ENCODE assay signal across 15 cellular contexts in the genomic region with DNA sequence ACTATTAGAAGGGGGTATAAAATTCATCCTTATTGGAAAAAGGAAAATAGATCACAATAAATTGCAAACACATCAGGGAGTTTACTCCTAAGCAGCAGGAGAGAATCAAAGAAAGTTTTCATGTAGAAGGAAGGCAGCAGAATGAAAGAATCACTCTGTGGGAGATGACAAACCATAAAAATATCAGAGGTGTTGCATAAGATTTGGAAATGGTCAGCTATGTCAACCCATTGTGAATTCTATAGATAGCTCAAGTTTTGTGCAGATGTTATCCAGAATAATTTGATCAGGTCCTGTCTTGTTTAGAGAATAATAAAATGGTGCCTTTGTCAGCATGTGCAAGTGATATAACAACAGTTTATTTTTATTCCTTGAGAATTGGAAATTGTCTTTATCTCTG.
"Had no signal": no experiment of that assay in that cellular context is flagged by ENCODE, and none has a peak within 500 bp of the region (broad histone marks: within the 10 kb centered on the region; RNA-seq: fewer than 3 reads in every experiment).

No MANE protein-coding gene starts in this region.

- H3K9me3 ChIP-seq: body of pancreas, tibial nerve had no signal

- ATAC-seq: activated naive CD4-positive, alpha-beta T cell treated with anti-CD3 and anti-CD28 coated beads, Interleukin-2, amount 50 U/mL, for 72 hours; body of pancreas; naive thymus-derived CD4-positive, alpha-beta T cell; stimulated activated naive CD8-positive, alpha-beta T cell treated with anti-CD3 and anti-CD28 coated beads, Interleukin-15, Interleukin-2, amounts not matched to agents 100 U/mL and 50 U/mL, for 24 hours; WTC11 had no signal

- H3K27me3 ChIP-seq: body of pancreas, neural progenitor cell, tibial nerve had no signal

- H3K4me1 ChIP-seq: body of pancreas, neural progenitor cell, tibial nerve had no signal

- DNase-seq: activated CD4-positive, alpha-beta memory T cell treated with anti-CD3 and anti-CD28 coated beads for 36 hours; activated CD4-positive, alpha-beta T cell treated with anti-CD3 and anti-CD28 coated beads for 4 hours; activated gamma-delta T cell treated with Interleukin-2 at 50 U/mL for 16 hours; activated T-cell treated with anti-CD3 and anti-CD28 coated beads for 4 hours; amniotic stem cell; body of pancreas; effector CD8-positive, alpha-beta T cell; mesendoderm; naive thymus-derived CD4-positive, alpha-beta T cell; stimulated activated naive CD8-positive, alpha-beta T cell treated with anti-CD3 and anti-CD28 coated beads, Interleukin-15, Interleukin-2, amounts not matched to agents 100 U/mL and 50 U/mL, for 24 hours had no signal

- H3K27ac ChIP-seq: body of pancreas, neural progenitor cell, tibial nerve had no signal

- H3K4me3 ChIP-seq: body of pancreas, neural progenitor cell, tibial nerve had no signal

- H3K36me3 ChIP-seq: neural progenitor cell, tibial nerve had no signal

- FAIRE-seq: urothelium cell line had no signal
